In the genomic region with DNA sequence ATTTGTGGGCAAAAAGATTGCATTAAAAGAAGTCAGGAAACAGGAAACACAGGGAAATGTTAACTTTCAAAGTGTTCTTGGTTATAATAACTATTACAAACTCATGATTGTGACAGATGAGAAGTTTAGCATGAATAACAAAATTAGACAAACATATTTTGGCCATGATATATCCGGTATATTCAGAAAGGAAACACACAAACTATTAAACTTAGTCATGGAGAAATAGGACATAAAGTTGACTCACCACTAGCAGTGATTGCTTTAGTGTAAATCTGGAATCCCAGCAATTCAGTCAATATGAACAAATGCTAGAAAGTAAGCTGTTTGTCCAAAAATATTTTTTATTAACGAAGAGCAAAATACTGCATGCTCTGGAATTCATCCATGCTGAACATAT, we compare ENCODE assay signal across 21 cellular contexts.
DNase-seq lines count a peak whose midpoint lies in the region; ATAC-seq and TF ChIP-seq lines count a peak whose summit lies in the region.
"Had no signal": no experiment of that assay in that cellular context is flagged by ENCODE, and none has a peak within 500 bp of the region (broad histone marks: within the 10 kb centered on the region; RNA-seq: fewer than 3 reads in every experiment).

No MANE protein-coding gene starts in this region.

- H3K36me3 ChIP-seq in RWPE2 (ENCODE audit: low read depth) (no peaks in the 10 kb centered on the region), osteoblast (ENCODE audit: insufficient read depth, low read length) (no peaks in the 10 kb centered on the region)
- no peaks in the 10 kb centered on the region for H3K36me3 ChIP-seq in naive thymus-derived CD4-positive, alpha-beta T cell (ENCODE audit: control insufficient read depth in 2 of 3, insufficient read depth in 3 of 3, low read length in 3 of 3)
- no peaks in the 10 kb centered on the region for H3K36me3 ChIP-seq in CD8-positive, alpha-beta T cell (ENCODE audit: insufficient read depth, low read length)
- H3K36me3 ChIP-seq: adrenal gland, Peyer's patch, upper lobe of left lung had no signal

- TF ChIP-seq CTCF in RWPE2 (IDR thresholded peaks at IDR 0.05; ENCODE audit: poor library complexity, severe bottlenecking): no peak
- TF ChIP-seq CTCF in osteoblast (IDR thresholded peaks at IDR 0.05; ENCODE audit: extremely low read depth, low read depth, low read length): no peak
- TF ChIP-seq CTCF in CD8-positive, alpha-beta T cell (IDR thresholded peaks at IDR 0.05): no peak

- POLR2A ChIA-PET in naive thymus-derived CD4-positive, alpha-beta T cell (lab: Charles Lee): no interaction called here
- POLR2A ChIA-PET in CD8-positive, alpha-beta T cell (lab: Charles Lee): no interaction called here

- no peak overlapping the region for H2AFZ ChIP-seq in osteoblast (ENCODE audit: low read length)

- H3K27ac ChIP-seq in RWPE2 (ENCODE audit: poor library complexity, severe bottlenecking) (peak overlapping the region; percentile 85), epithelial cell of prostate (peak overlapping the region; percentile 29), osteoblast (ENCODE audit: low read depth, low read length) (no peak overlapping the region)
- H3K27ac ChIP-seq in naive thymus-derived CD4-positive, alpha-beta T cell (ENCODE audit: low read depth, low read length): no peak overlapping the region
- no peak overlapping the region for H3K27ac ChIP-seq in CD8-positive, alpha-beta T cell (ENCODE audit: low read depth, low read length)
- H3K27ac ChIP-seq: adrenal gland, C4-2B, Peyer's patch, upper lobe of left lung had no signal

- intact Hi-C loops in naive thymus-derived CD4-positive, alpha-beta T cell (cut with micrococcal nuclease): no loop called here
- intact Hi-C loops in CD8-positive, alpha-beta T cell (cut with DNase I, micrococcal nuclease): no loop called here

- H3K4me3 Mint-ChIP-seq in naive thymus-derived CD4-positive, alpha-beta T cell: no peak overlapping the region
- no peak overlapping the region for H3K4me3 Mint-ChIP-seq in CD8-positive, alpha-beta T cell
- H3K4me3 Mint-ChIP-seq: activated CD4-positive, alpha-beta T cell treated with anti-CD3 and anti-CD28 coated beads, Interleukin-2, amount 10 ng/mL, durations not matched to agents 7 days and 5 days; IgD-negative memory B cell; naive B cell had no signal

- H3K9me3 ChIP-seq in RWPE2 (ENCODE audit: severe bottlenecking) (no peaks in the 10 kb centered on the region), osteoblast (ENCODE audit: low read depth, low read length) (no peaks in the 10 kb centered on the region)
- H3K9me3 ChIP-seq in naive thymus-derived CD4-positive, alpha-beta T cell (ENCODE audit: control insufficient read depth in 2 of 3, low read length in 3 of 3): no peaks in the 10 kb centered on the region
- no peaks in the 10 kb centered on the region for H3K9me3 ChIP-seq in CD8-positive, alpha-beta T cell (ENCODE audit: low read length)
- H3K9me3 ChIP-seq: adrenal gland, Peyer's patch, upper lobe of left lung had no signal

- no peak overlapping the region for H3K4me2 ChIP-seq in osteoblast (ENCODE audit: insufficient read depth, low read length)

- H3K36me3 Mint-ChIP-seq in naive thymus-derived CD4-positive, alpha-beta T cell: no peaks in the 10 kb centered on the region
- H3K36me3 Mint-ChIP-seq in CD8-positive, alpha-beta T cell: no peaks in the 10 kb centered on the region
- H3K36me3 Mint-ChIP-seq: IgD-negative memory B cell, naive B cell had no signal

- no peaks in the 10 kb centered on the region for H4K20me1 ChIP-seq in osteoblast (ENCODE audit: insufficient read depth, low read length)

- no peaks in the 10 kb centered on the region for H3K4me1 Mint-ChIP-seq in naive thymus-derived CD4-positive, alpha-beta T cell
- H3K4me1 Mint-ChIP-seq in CD8-positive, alpha-beta T cell (ENCODE audit: low read depth): no peaks in the 10 kb centered on the region
- H3K4me1 Mint-ChIP-seq: activated CD4-positive, alpha-beta T cell treated with anti-CD3 and anti-CD28 coated beads, Interleukin-2, amount 10 ng/mL, durations not matched to agents 7 days and 5 days; IgD-negative memory B cell; naive B cell had no signal

- H3K9me3 Mint-ChIP-seq in naive thymus-derived CD4-positive, alpha-beta T cell: peaks cover 0 to 14% (median 0%) of the 10 kb centered on the region in 11 donors
- peaks cover 6% of the 10 kb centered on the region for H3K9me3 Mint-ChIP-seq in CD8-positive, alpha-beta T cell
- H3K9me3 Mint-ChIP-seq: activated CD4-positive, alpha-beta T cell treated with anti-CD3 and anti-CD28 coated beads, Interleukin-2, amount 10 ng/mL, durations not matched to agents 7 days and 5 days had no signal

- H3K4me3 ChIP-seq in RWPE2 (ENCODE audit: severe bottlenecking) (no peak overlapping the region), osteoblast (ENCODE audit: insufficient read depth, low read length) (no peak overlapping the region)
- H3K4me3 ChIP-seq in naive thymus-derived CD4-positive, alpha-beta T cell (ENCODE audit: low read length): no peak overlapping the region
- H3K4me3 ChIP-seq in CD8-positive, alpha-beta T cell (ENCODE audit: low read depth, low read length): no peak overlapping the region
- H3K4me3 ChIP-seq: adrenal gland, Peyer's patch, upper lobe of left lung had no signal

- ATAC-seq in RWPE2 (ENCODE audit: low read depth): peak; percentile 99
- no peak for ATAC-seq in HG03175 (IDR thresholded peaks at IDR 0.05; ENCODE audit: unreplicated experiment)
- no peak for ATAC-seq in naive thymus-derived CD4-positive, alpha-beta T cell
- no peak for ATAC-seq in CD8-positive, alpha-beta T cell
- ATAC-seq: left cardiac atrium had no signal

- H3K4me1 ChIP-seq in RWPE2 (ENCODE audit: insufficient read depth, poor library complexity, severe bottlenecking) (peaks cover 10% of the 10 kb centered on the region), osteoblast (ENCODE audit: insufficient read depth, low read length) (peaks cover 9% of the 10 kb centered on the region)
- no peaks in the 10 kb centered on the region for H3K4me1 ChIP-seq in naive thymus-derived CD4-positive, alpha-beta T cell (ENCODE audit: control insufficient read depth in 2 of 2, insufficient read depth in 2 of 2, low read length in 2 of 2)
- H3K4me1 ChIP-seq in CD8-positive, alpha-beta T cell (ENCODE audit: insufficient read depth, low read length): no peaks in the 10 kb centered on the region
- H3K4me1 ChIP-seq: adrenal gland, Peyer's patch, upper lobe of left lung had no signal

- CTCF ChIA-PET in naive thymus-derived CD4-positive, alpha-beta T cell (lab: Charles Lee): no interaction called here
- CTCF ChIA-PET in CD8-positive, alpha-beta T cell (lab: Charles Lee): no interaction called here

- H3K27ac Mint-ChIP-seq in naive thymus-derived CD4-positive, alpha-beta T cell: no peak overlapping the region
- H3K27ac Mint-ChIP-seq in CD8-positive, alpha-beta T cell: no peak overlapping the region
- H3K27ac Mint-ChIP-seq: activated CD4-positive, alpha-beta T cell treated with anti-CD3 and anti-CD28 coated beads, Interleukin-2, amount 10 ng/mL, durations not matched to agents 7 days and 5 days; IgD-negative memory B cell; naive B cell had no signal

- H3K79me2 ChIP-seq in osteoblast (ENCODE audit: insufficient read depth, low read length): no peaks in the 10 kb centered on the region

- H3K27me3 ChIP-seq in RWPE2 (ENCODE audit: insufficient read depth, poor library complexity, severe bottlenecking): no peaks in the 10 kb centered on the region
- H3K27me3 ChIP-seq in osteoblast (ENCODE audit: insufficient read depth, low read length): no peaks in the 10 kb centered on the region
- H3K27me3 ChIP-seq in naive thymus-derived CD4-positive, alpha-beta T cell (ENCODE audit: control insufficient read depth in 2 of 2, insufficient read depth in 2 of 2, low read length in 2 of 2): no peaks in the 10 kb centered on the region
- H3K27me3 ChIP-seq in CD8-positive, alpha-beta T cell (ENCODE audit: insufficient read depth, low read length): no peaks in the 10 kb centered on the region
- H3K27me3 ChIP-seq: adrenal gland, Peyer's patch, upper lobe of left lung had no signal

- DNase-seq in EL (peak; percentile 84), RWPE2 (ENCODE audit: low spot score) (no peak), epithelial cell of prostate (ENCODE audit: low read depth, low spot score) (no peak), osteoblast (ENCODE audit: insufficient read length, low spot score, missing footprints) (peak; percentile 15)
- DNase-seq in activated naive CD4-positive, alpha-beta T cell treated with anti-CD3 and anti-CD28 coated beads, Interleukin-2, amount 50 U/mL, for 16 hours: no peak
- no peak for DNase-seq in naive thymus-derived CD4-positive, alpha-beta T cell
- DNase-seq in CD8-positive, alpha-beta T cell: no peak
- DNase-seq: activated CD4-positive, alpha-beta T cell treated with anti-CD3 and anti-CD28 coated beads, Interleukin-2, amount 10 ng/mL, durations not matched to agents 7 days and 5 days; activated T-cell treated with anti-CD3 and anti-CD28 coated beads, Interleukin-2, amount 50 U/mL, for 48 hours; adrenal gland; head of caudate nucleus; left cardiac atrium; naive B cell; NCI-H1417; Peyer's patch; stimulated activated CD4-positive, alpha-beta T cell treated with anti-CD3 and anti-CD28 coated beads, Interleukin-4, amount 100 ng/mL, for 1 hour; T-helper 9 cell; upper lobe of left lung had no signal

- no peaks in the 10 kb centered on the region for H3K27me3 Mint-ChIP-seq in naive thymus-derived CD4-positive, alpha-beta T cell
- H3K27me3 Mint-ChIP-seq in CD8-positive, alpha-beta T cell (ENCODE audit: low read depth): no peaks in the 10 kb centered on the region
- H3K27me3 Mint-ChIP-seq: activated CD4-positive, alpha-beta T cell treated with anti-CD3 and anti-CD28 coated beads, Interleukin-2, amount 10 ng/mL, durations not matched to agents 7 days and 5 days; IgD-negative memory B cell; naive B cell had no signal

Comparison
In these comparisons a context has a peak if more than half of its experiments do, and no peak if none do; other contexts are left out.
1. DNase-seq: peak in EL (single experiment) and osteoblast (single experiment); none in RWPE2 (single experiment), epithelial cell of prostate (single experiment), activated naive CD4-positive, alpha-beta T cell treated with anti-CD3 and anti-CD28 coated beads, Interleukin-2, amount 50 U/mL, for 16 hours (single experiment), naive thymus-derived CD4-positive, alpha-beta T cell (0 of 9) and CD8-positive, alpha-beta T cell (0 of 7).
2. H3K27ac ChIP-seq: peak in RWPE2 (single experiment) and epithelial cell of prostate (single experiment); none in osteoblast (single experiment), naive thymus-derived CD4-positive, alpha-beta T cell (single experiment) and CD8-positive, alpha-beta T cell (single experiment).